ENCODE assay signal across 31 cellular contexts in the genomic region with DNA sequence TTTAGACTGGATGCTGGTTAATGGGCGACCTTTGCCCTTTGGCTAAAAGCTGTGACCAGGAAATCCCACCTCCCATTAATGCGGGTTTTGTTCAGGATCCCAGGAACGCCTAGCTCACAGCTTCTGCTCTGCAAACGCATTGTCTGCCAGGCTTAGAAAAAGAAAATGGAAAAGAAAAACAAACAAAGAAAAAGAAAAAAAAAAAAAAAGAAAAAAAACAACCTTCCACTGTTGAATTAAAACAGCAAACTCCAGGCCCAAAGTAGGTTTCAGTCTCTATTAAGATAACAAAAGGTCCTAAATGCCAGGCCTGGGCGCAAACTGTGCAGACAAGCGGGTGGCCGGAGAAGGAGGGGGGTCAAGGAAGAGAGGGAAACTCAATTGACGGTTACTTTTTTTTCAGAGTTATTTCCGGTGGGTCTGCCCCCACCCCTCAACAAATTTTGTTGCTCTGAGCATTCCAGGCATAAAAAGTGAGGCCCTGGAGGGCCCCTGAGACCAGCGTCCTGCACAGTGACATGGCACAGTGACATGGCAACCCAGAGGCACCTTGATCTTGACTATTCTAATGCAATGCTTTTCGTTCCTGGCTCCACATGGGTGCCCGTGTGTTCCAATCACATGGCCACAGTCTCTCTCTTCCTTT.
DNase-seq lines count a peak whose midpoint lies in the region; ATAC-seq and TF ChIP-seq lines count a peak whose summit lies in the region.
"Had no signal": no experiment of that assay in that cellular context is flagged by ENCODE, and none has a peak within 500 bp of the region (broad histone marks: within the 10 kb centered on the region; RNA-seq: fewer than 3 reads in every experiment).

No MANE protein-coding gene starts in this region.

- 41% methylated on average over 12 of the region's 12 CpGs for WGBS in SK-N-SH (ENCODE audit: low lambda C conversion rate)
- WGBS in endodermal cell (ENCODE audit: insufficient coverage in 1 of 2, insufficient read length in 1 of 2), 2 experiments: 17 to 26% methylated on average over 2 to 10 of the region's 12 CpGs

- H3K27ac Mint-ChIP-seq in endodermal cell (peak overlapping the region; percentile 97), nephron progenitor cell (peak overlapping the region; percentile 91)
- H3K27ac Mint-ChIP-seq: activated CD4-positive, alpha-beta memory T cell treated with anti-CD3 and anti-CD28 coated beads, Interleukin-2, amount 10 ng/mL, durations not matched to agents 7 days and 5 days; activated naive CD8-positive, alpha-beta T cell; CD14-positive monocyte had no signal

- DNase-seq in SK-N-SH (peak; percentile 30), endodermal cell (peak; percentile 75), nephron progenitor cell (peak; percentile 56), dedifferentiated amniotic fluid mesenchymal stem cell (ENCODE audit: extremely low spot score) (no peak), RWPE1 (ENCODE audit: low spot score) (no peak), activated gamma-delta T cell treated with Interleukin-2 at 50 U/mL for 16 hours (no peak), PC-3 (no peak)
- DNase-seq: 8988T; activated CD4-positive, alpha-beta memory T cell treated with anti-CD3 and anti-CD28 coated beads, Interleukin-2, amount 10 ng/mL, durations not matched to agents 7 days and 5 days; activated CD4-positive, alpha-beta T cell treated with anti-CD3 and anti-CD28 coated beads for 1 hour; anterior cingulate cortex; Calu3; cortex of kidney; hypothalamus; kidney glomerular epithelial cell; NCI-H1092 treated with DMSO at 0.1 percent for 48 hours; NCI-H2029; NCI-H345; NCI-H82; posterior cingulate gyrus; sigmoid colon; stimulated activated naive CD4-positive, alpha-beta T cell; T-helper 2 cell; testis; uterus had no signal

- H3K36me3 ChIP-seq in SK-N-SH (replicated peaks in 1 of 2; ENCODE audit: control insufficient read depth in 1 of 2, insufficient read depth in 2 of 2, low read length in 1 of 2) (no peaks in the 10 kb centered on the region), endodermal cell (ENCODE audit: control insufficient read depth, insufficient read depth, low read length) (no peaks in the 10 kb centered on the region), PC-3 (ENCODE audit: low read depth, low read length) (no peaks in the 10 kb centered on the region)
- H3K36me3 ChIP-seq: sigmoid colon, uterus had no signal

- CTCF ChIA-PET in SK-N-SH (lab: Yijun Ruan, JAX) (no interaction called here), RWPE1 (lab: Yijun Ruan, JAX) (no interaction called here), PC-3 (lab: Charles Lee) (no interaction called here)

- ATAC-seq in SK-N-SH treated with all-trans-retinoic acid at 6 μM for 48 hours: no peak
- no peak for ATAC-seq in PC-3
- ATAC-seq: K562 had no signal

- H3K79me2 ChIP-seq in SK-N-SH (ENCODE audit: insufficient read depth) (no peaks in the 10 kb centered on the region), PC-3 (ENCODE audit: low read length) (no peaks in the 10 kb centered on the region)

- H3K4me2 ChIP-seq in SK-N-SH (no peak overlapping the region), PC-3 (ENCODE audit: low read length) (no peak overlapping the region)

- BruUV-seq in PC-3 (replicated peaks; lab: Mats Ljungman, UMichigan): no TSS peak

- no peaks in the 10 kb centered on the region for H3K27me3 Mint-ChIP-seq in endodermal cell (ENCODE audit: insufficient read depth)
- peaks cover 8% of the 10 kb centered on the region for H3K27me3 Mint-ChIP-seq in nephron progenitor cell (ENCODE audit: low read depth, poor library complexity)
- H3K27me3 Mint-ChIP-seq: activated CD4-positive, alpha-beta memory T cell treated with anti-CD3 and anti-CD28 coated beads, Interleukin-2, amount 10 ng/mL, durations not matched to agents 7 days and 5 days had no signal

- H3K36me3 Mint-ChIP-seq in endodermal cell (ENCODE audit: low read depth) (no peaks in the 10 kb centered on the region), nephron progenitor cell (ENCODE audit: low read depth) (no peaks in the 10 kb centered on the region)
- H3K36me3 Mint-ChIP-seq: activated naive CD8-positive, alpha-beta T cell; CD14-positive monocyte had no signal

- H3K9ac ChIP-seq in SK-N-SH (no peak overlapping the region), endodermal cell (ENCODE audit: extremely low read depth, low read length, poor library complexity, severe bottlenecking) (peak overlapping the region; percentile 50), PC-3 (ENCODE audit: low read length) (no peak overlapping the region)

- POLR2A ChIA-PET in SK-N-SH (lab: Yijun Ruan, JAX): no interaction called here
- POLR2A ChIA-PET in RWPE1 (lab: Yijun Ruan, JAX; ENCODE audit: low non-redundant PET): no interaction called here
- POLR2A ChIA-PET in PC-3 (lab: Charles Lee; ENCODE audit: unreplicated experiment): no interaction called here

- intact Hi-C loops in PC-3 (cut with micrococcal nuclease): no loop called here

- H3K4me3 Mint-ChIP-seq in endodermal cell: no peak overlapping the region
- H3K4me3 Mint-ChIP-seq in nephron progenitor cell: peak overlapping the region; percentile 51
- H3K4me3 Mint-ChIP-seq: activated CD4-positive, alpha-beta memory T cell treated with anti-CD3 and anti-CD28 coated beads, Interleukin-2, amount 10 ng/mL, durations not matched to agents 7 days and 5 days; activated naive CD8-positive, alpha-beta T cell; CD14-positive monocyte had no signal

- H3K4me1 ChIP-seq in SK-N-SH (ENCODE audit: control insufficient read depth in 1 of 2, insufficient read depth in 2 of 2, low read depth in 1 of 2, low read length in 1 of 2) (peaks cover 0 to 6% of the 10 kb centered on the region in 2 experiments; a peak in 1 of 4 replicates), endodermal cell (ENCODE audit: control insufficient read depth, insufficient read depth, low read length) (peaks cover 27% of the 10 kb centered on the region), PC-3 (ENCODE audit: insufficient read depth, low read length) (no peaks in the 10 kb centered on the region)
- H3K4me1 ChIP-seq: sigmoid colon, testis, uterus had no signal

- H3K27ac ChIP-seq in SK-N-SH (ENCODE audit: low read depth in 2 of 2, low read length in 1 of 2) (no peak overlapping the region), endodermal cell (ENCODE audit: low read depth, low read length) (peak overlapping the region; percentile 73), RWPE1 (no peak overlapping the region), PC-3 (ENCODE audit: low read length) (no peak overlapping the region)
- H3K27ac ChIP-seq: sigmoid colon, testis, uterus had no signal

- TF ChIP-seq EP300 in SK-N-SH (IDR thresholded peaks at IDR 0.05; ENCODE audit: borderline replicate concordance in 1 of 2, low read depth in 1 of 2, low read length in 1 of 2): no peak

- H4K20me1 ChIP-seq in SK-N-SH (ENCODE audit: insufficient read depth): no peaks in the 10 kb centered on the region
- H4K20me1 ChIP-seq in PC-3 (ENCODE audit: low read length): no peaks in the 10 kb centered on the region

- H3K4me1 Mint-ChIP-seq in endodermal cell (peaks cover 65% of the 10 kb centered on the region), nephron progenitor cell (peaks cover 86% of the 10 kb centered on the region)

- TF ChIP-seq RAD21 in SK-N-SH (IDR thresholded peaks at IDR 0.05; ENCODE audit: low read length): no peak

- H3F3A ChIP-seq in SK-N-SH (replicated peaks; ENCODE audit: insufficient read depth): no peaks in the 10 kb centered on the region
- H3F3A ChIP-seq in PC-3 (ENCODE audit: low read length, unreplicated experiment): no peaks in the 10 kb centered on the region

- peaks cover 4% of the 10 kb centered on the region for H3K9me3 Mint-ChIP-seq in endodermal cell
- H3K9me3 Mint-ChIP-seq in nephron progenitor cell: no peaks in the 10 kb centered on the region
- H3K9me3 Mint-ChIP-seq: activated CD4-positive, alpha-beta memory T cell treated with anti-CD3 and anti-CD28 coated beads, Interleukin-2, amount 10 ng/mL, durations not matched to agents 7 days and 5 days; nephron had no signal

- H3K27me3 ChIP-seq in SK-N-SH (ENCODE audit: insufficient read depth) (no peaks in the 10 kb centered on the region), endodermal cell (ENCODE audit: control insufficient read depth, insufficient read depth, low read length, poor library complexity, severe bottlenecking) (no peaks in the 10 kb centered on the region), PC-3 (ENCODE audit: low read length) (no peaks in the 10 kb centered on the region)
- H3K27me3 ChIP-seq: sigmoid colon, testis, uterus had no signal

- TF ChIP-seq CTCF in SK-N-SH (IDR thresholded peaks at IDR 0.05) (no peak), endodermal cell (conservative IDR thresholded peaks at IDR 0.05) (no peak), nephron progenitor cell (IDR thresholded peaks at IDR 0.05) (no peak), RWPE1 (conservative IDR thresholded peaks at IDR 0.05; ENCODE audit: low read depth) (no peak), PC-3 (conservative IDR thresholded peaks at IDR 0.05; ENCODE audit: low read depth, low read length) (no peak)

- H2AFZ ChIP-seq in SK-N-SH (ENCODE audit: low read depth) (no peak overlapping the region), PC-3 (ENCODE audit: low read length) (no peak overlapping the region)

- H3K9me2 ChIP-seq in SK-N-SH (no peaks in the 10 kb centered on the region), PC-3 (replicated peaks; ENCODE audit: low read length) (no peaks in the 10 kb centered on the region)

- H3K4me3 ChIP-seq in SK-N-SH (ENCODE audit: low read depth in 2 of 2, low read length in 1 of 2) (no peak overlapping the region), endodermal cell (ENCODE audit: low read length) (no peak overlapping the region), PC-3 (ENCODE audit: low read length) (no peak overlapping the region)
- H3K4me3 ChIP-seq: K562, lung, sigmoid colon, testis, uterus had no signal

- H3K9me3 ChIP-seq in SK-N-SH (no peaks in the 10 kb centered on the region), endodermal cell (ENCODE audit: control insufficient read depth, low read length) (no peaks in the 10 kb centered on the region), PC-3 (ENCODE audit: low read length) (no peaks in the 10 kb centered on the region)
- H3K9me3 ChIP-seq: sigmoid colon, testis, uterus had no signal

TF ChIP-seq in SK-N-SH, 30 proteins besides CTCF, POLR2A, EP300 and RAD21 (continues in another document):
- TF ChIP-seq NFIC (IDR thresholded peaks at IDR 0.05; ENCODE audit: borderline replicate concordance) (no peak), TEAD4 (IDR thresholded peaks at IDR 0.05; ENCODE audit: borderline replicate concordance, insufficient read depth) (no peak), SIN3A (IDR thresholded peaks at IDR 0.05; ENCODE audit: borderline replicate concordance, low read depth, low read length) (no peak), GATA2 (CRISPR knock-in tag; IDR thresholded peaks at IDR 0.05) (no peak), RCOR1 (IDR thresholded peaks at IDR 0.05; ENCODE audit: low read length) (no peak)

Comparison
In these comparisons a context has a peak if more than half of its experiments do, and no peak if none do; other contexts are left out.
1. DNase-seq: peak in SK-N-SH (single experiment), endodermal cell (single experiment) and nephron progenitor cell (single experiment); none in dedifferentiated amniotic fluid mesenchymal stem cell (single experiment), RWPE1 (single experiment), activated gamma-delta T cell treated with Interleukin-2 at 50 U/mL for 16 hours (single experiment) and PC-3 (single experiment).